Comparison of ENCODE assay signal across 9 cellular contexts in the genomic region with DNA sequence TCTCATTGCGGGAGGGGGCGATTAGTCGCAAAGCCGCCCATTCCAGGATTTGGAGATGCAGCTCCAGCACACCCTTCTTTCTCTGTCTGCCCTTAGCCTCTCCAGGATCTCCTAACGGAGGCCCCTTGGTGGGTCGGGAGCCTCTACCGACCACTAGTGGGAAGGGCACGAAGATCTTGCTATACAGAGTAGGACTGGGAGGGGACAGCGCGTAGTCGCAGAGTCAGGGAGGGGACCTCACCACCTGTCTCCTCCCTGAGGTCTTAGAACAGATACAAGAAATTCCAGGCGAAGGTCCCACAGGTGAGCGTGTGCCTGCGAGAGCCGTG. TPM values are rescaled to one million over a fixed set of nuclear protein-coding genes. Genes with fewer than 3 reads are reported as not detected.
A peak's percentile ranks its signal among the peaks of the same experiment; 100 is the strongest.
DNase-seq lines count a peak whose midpoint lies in the region; ATAC-seq and TF ChIP-seq lines count a peak whose summit lies in the region.
"Had no signal": no experiment of that assay in that cellular context is flagged by ENCODE, and none has a peak within 500 bp of the region (broad histone marks: within the 10 kb centered on the region; RNA-seq: fewer than 3 reads in every experiment).

No MANE protein-coding gene starts in this region.

- H3K36me3 Mint-ChIP-seq in activated naive CD4-positive, alpha-beta T cell treated with anti-CD3 and anti-CD28 coated beads for 36 hours (ENCODE audit: low read depth) = no peaks in the 10 kb centered on the region

- intact Hi-C loops in activated naive CD4-positive, alpha-beta T cell treated with anti-CD3 and anti-CD28 coated beads for 36 hours (cut with micrococcal nuclease) = no loop called here
- intact Hi-C loops in heart left ventricle (cut with DNase I) (loop anchor here in 1 of 10 donors (2.0 kb wide), 1 partner anchor 41 kb away; no protein-coding TSS in a partner anchor), psoas muscle (cut with DNase I) (loop anchor here (5.0 kb wide), 2 partner anchors 34 to 39 kb away; no protein-coding TSS in a partner anchor), PC-9 (cut with micrococcal nuclease; ENCODE audit: unreplicated experiment) (no loop called here)

- H3K9me3 ChIP-seq in WERI-Rb-1 (ENCODE audit: severe bottlenecking) (no peaks in the 10 kb centered on the region), heart left ventricle (no peaks in the 10 kb centered on the region), psoas muscle (no peaks in the 10 kb centered on the region), PC-9 (ENCODE audit: insufficient read depth, low read depth) (no peaks in the 10 kb centered on the region)

- no peak overlapping the region for H2AFZ ChIP-seq in PC-9

- H3K36me3 ChIP-seq in WERI-Rb-1 (no peaks in the 10 kb centered on the region), heart left ventricle (no peaks in the 10 kb centered on the region), psoas muscle (ENCODE audit: insufficient read depth in 1 of 2, low read depth in 1 of 2) (peaks cover 0 to 10% of the 10 kb centered on the region in 2 donors), PC-9 (ENCODE audit: low read depth) (no peaks in the 10 kb centered on the region)

- no peaks in the 10 kb centered on the region for H3K9me2 ChIP-seq in PC-9 (ENCODE audit: insufficient read depth)

- H3F3A ChIP-seq in PC-9 (ENCODE audit: insufficient read depth, low read depth) = no peaks in the 10 kb centered on the region

- peaks cover 3% of the 10 kb centered on the region for H3K4me1 Mint-ChIP-seq in activated naive CD4-positive, alpha-beta T cell treated with anti-CD3 and anti-CD28 coated beads for 36 hours (ENCODE audit: low read depth)

- POLR2A ChIA-PET in PC-9 (lab: Charles Lee; ENCODE audit: unreplicated experiment) = no interaction called here

- CTCF ChIA-PET in activated naive CD4-positive, alpha-beta T cell treated with anti-CD3 and anti-CD28 coated beads for 36 hours (lab: Charles Lee) = interaction anchor here (1.1 kb wide), 1 partner anchor 17 kb away, joined by 3 read pairs; no protein-coding TSS in a partner anchor
- CTCF ChIA-PET in PC-9 (lab: Charles Lee) = no interaction called here

- H3K27ac ChIP-seq in WERI-Rb-1 (peak overlapping the region; percentile 55), heart left ventricle (peak overlapping the region; percentile 56 to 86 (median 74)), psoas muscle (peak overlapping the region; percentile 99), PC-9 (no peak overlapping the region)

- peak; percentile 19 for DNase-seq in activated naive CD4-positive, alpha-beta T cell treated with anti-CD3 and anti-CD28 coated beads for 36 hours
- DNase-seq in activated naive CD4-positive, alpha-beta T cell (lab: John Stamatoyannopoulos, UW) = no peak
- DNase-seq in WERI-Rb-1 = peak; percentile 88
- peak in 2 of 5 donors; percentile 63 to 65 for DNase-seq in heart left ventricle
- DNase-seq in psoas muscle = peak in 1 of 2 donors; percentile 79
- DNase-seq in cortex of kidney (lab: John Stamatoyannopoulos, UW) = no peak
- no peak for DNase-seq in PC-9

- TF ChIP-seq CTCF in WERI-Rb-1 (IDR thresholded peaks at IDR 0.05; ENCODE audit: low read depth, low read length) (peak; percentile 74), heart left ventricle (IDR thresholded peaks at IDR 0.05) (peak in 11 of 12 donors; percentile 16 to 55 (median 34)), psoas muscle (IDR thresholded peaks at IDR 0.05) (peak; percentile 49), PC-9 (conservative IDR thresholded peaks at IDR 0.05) (no peak)

- H3K4me1 ChIP-seq in heart left ventricle (peaks cover 0 to 68% (median 22%) of the 10 kb centered on the region in 12 donors), psoas muscle (peaks cover 20% of the 10 kb centered on the region), PC-9 (replicated peaks; ENCODE audit: insufficient read depth) (no peaks in the 10 kb centered on the region)

- TF ChIP-seq POLR2A in heart left ventricle (IDR thresholded peaks at IDR 0.05) = no peak

- H3K27me3 ChIP-seq in WERI-Rb-1 (ENCODE audit: insufficient read depth, low read depth, severe bottlenecking) = no peaks in the 10 kb centered on the region
- H3K27me3 ChIP-seq in heart left ventricle = peaks cover 0 to 30% (median 10%) of the 10 kb centered on the region in 9 donors
- no peaks in the 10 kb centered on the region for H3K27me3 ChIP-seq in psoas muscle (ENCODE audit: insufficient read depth in 3 of 3, low read length in 2 of 3)
- peaks cover 60% of the 10 kb centered on the region for H3K27me3 ChIP-seq in PC-9 (ENCODE audit: insufficient read depth, low read depth)

- H4K20me1 ChIP-seq in PC-9 (ENCODE audit: insufficient read depth) = no peaks in the 10 kb centered on the region; the same call in 1 of the 2 replicates

- BruUV-seq in PC-9 (replicated peaks; lab: Mats Ljungman, UMichigan) = no TSS peak

- 16 to 34% (median 21%) methylated on average over 8 to 15 of the region's 15 CpGs for WGBS in heart left ventricle, 4 donors
- 10 to 18% (median 16%) methylated on average over 15 of the region's 15 CpGs for WGBS in psoas muscle, 3 donors

- no peak overlapping the region for H3K27ac Mint-ChIP-seq in activated naive CD4-positive, alpha-beta T cell treated with anti-CD3 and anti-CD28 coated beads for 36 hours

- peaks cover 30% of the 10 kb centered on the region for H3K27me3 Mint-ChIP-seq in activated naive CD4-positive, alpha-beta T cell treated with anti-CD3 and anti-CD28 coated beads for 36 hours (ENCODE audit: low read depth)

- no peaks in the 10 kb centered on the region for H3K79me2 ChIP-seq in PC-9 (ENCODE audit: low read depth)

- H3K9me3 Mint-ChIP-seq in activated naive CD4-positive, alpha-beta T cell treated with anti-CD3 and anti-CD28 coated beads for 36 hours = no peaks in the 10 kb centered on the region

- no peak overlapping the region for H3K4me2 ChIP-seq in PC-9

- peak overlapping the region; percentile 61 for H3K4me3 Mint-ChIP-seq in activated naive CD4-positive, alpha-beta T cell treated with anti-CD3 and anti-CD28 coated beads for 36 hours

- ATAC-seq in heart left ventricle (peak; percentile 28 to 72 (median 65)), psoas muscle (peak; percentile 55 to 67 (median 63)), GM18909 (IDR thresholded peaks at IDR 0.05; ENCODE audit: poor library complexity, unreplicated experiment) (no peak)

- H3K4me3 ChIP-seq in WERI-Rb-1 (ENCODE audit: low read depth, low read length) (peak overlapping the region; percentile 53), heart left ventricle (peak overlapping the region; percentile 53 to 72 (median 62)), psoas muscle (peak overlapping the region; percentile 81), PC-9 (no peak overlapping the region)

RNA-seq across cellular contexts. Expression of a gene that starts 0.6 kb away (rescaled TPM):
- not detected for total RNA-seq in activated naive CD4-positive, alpha-beta T cell treated with anti-CD3 and anti-CD28 coated beads for 36 hours
- total RNA-seq in heart left ventricle (10 to 100 TPM; 10.1 to 47.5 (median 18.5) TPM), psoas muscle (100 to 1,000 TPM; 248 to 524 (median 400) TPM), PC-9 (2021) (not detected in 2 replicates)
- polyA plus RNA-seq in heart left ventricle (1 to 10 TPM; 2.1 to 8.2 TPM), psoas muscle (100 to 1,000 TPM in 2 of 3 donors, 10 to 100 TPM in 1; 20.7 to 318 (median 210) TPM)

RNA-seq across cellular contexts. Expression of a gene that starts 23.4 kb away (rescaled TPM):
- total RNA-seq in activated naive CD4-positive, alpha-beta T cell treated with anti-CD3 and anti-CD28 coated beads for 36 hours = not detected
- not detected for total RNA-seq in heart left ventricle
- not detected for polyA plus RNA-seq in heart left ventricle
- total RNA-seq in psoas muscle = not detected
- under 1 TPM in 1 of 3 donors, not detected in 2; 0.03 TPM for polyA plus RNA-seq in psoas muscle
- total RNA-seq in PC-9 (2021) = 3.7 and 7.5 TPM in 2 replicates
- total RNA-seq: temporal lobe had no signal

RNA-seq across cellular contexts. Expression of a gene that starts 28.6 kb away (rescaled TPM):
- 10 to 100 TPM; 73.7 to 80.7 TPM for total RNA-seq in activated naive CD4-positive, alpha-beta T cell treated with anti-CD3 and anti-CD28 coated beads for 36 hours
- 10 to 100 TPM; 17.4 to 34.8 (median 24.4) TPM for total RNA-seq in heart left ventricle
- 10 to 100 TPM; 15.5 to 27.8 TPM for polyA plus RNA-seq in heart left ventricle
- total RNA-seq in psoas muscle = 10 to 100 TPM; 31.3 to 63.2 (median 46.3) TPM
- polyA plus RNA-seq in psoas muscle = 10 to 100 TPM; 28.5 to 54.4 (median 35.5) TPM
- total RNA-seq in PC-9 (2021) = 76.3 and 89.1 TPM in 2 replicates

RNA-seq across cellular contexts. Expression of a gene that starts 57.7 kb away (rescaled TPM):
- total RNA-seq in activated naive CD4-positive, alpha-beta T cell treated with anti-CD3 and anti-CD28 coated beads for 36 hours = not detected
- 10 to 100 TPM in 1 of 9 donors, under 1 TPM in 5, not detected in 3; 0.23 to 62.4 (median 0.38) TPM for total RNA-seq in heart left ventricle
- polyA plus RNA-seq in heart left ventricle = not detected
- total RNA-seq in psoas muscle = under 1 TPM in 2 of 4 donors, not detected in 2; 0.10 to 0.36 TPM
- polyA plus RNA-seq in psoas muscle = not detected
- 1.8 and 2.8 TPM in 2 replicates for total RNA-seq in PC-9 (2021)

Comparison
In these comparisons a context has a peak if more than half of its experiments do, and no peak if none do; other contexts are left out.
1. DNase-seq: peak in activated naive CD4-positive, alpha-beta T cell treated with anti-CD3 and anti-CD28 coated beads for 36 hours (single experiment) and WERI-Rb-1 (single experiment); none in activated naive CD4-positive, alpha-beta T cell (0 of 4), cortex of kidney (single experiment) and PC-9 (0 of 2).
2. RNA of a gene that starts 0.6 kb away (total RNA-seq): 248 to 524 TPM in psoas muscle and 10.1 to 47.5 TPM in heart left ventricle; not detected in activated naive CD4-positive, alpha-beta T cell treated with anti-CD3 and anti-CD28 coated beads for 36 hours and not detected in PC-9; every median in the first group is over 10 times any median in the second.
3. intact Hi-C loops: an anchor here in psoas muscle (5.0 kb wide); none called in activated naive CD4-positive, alpha-beta T cell treated with anti-CD3 and anti-CD28 coated beads for 36 hours and PC-9.